ENCODE assay signal across 9 cellular contexts in the genomic region with DNA sequence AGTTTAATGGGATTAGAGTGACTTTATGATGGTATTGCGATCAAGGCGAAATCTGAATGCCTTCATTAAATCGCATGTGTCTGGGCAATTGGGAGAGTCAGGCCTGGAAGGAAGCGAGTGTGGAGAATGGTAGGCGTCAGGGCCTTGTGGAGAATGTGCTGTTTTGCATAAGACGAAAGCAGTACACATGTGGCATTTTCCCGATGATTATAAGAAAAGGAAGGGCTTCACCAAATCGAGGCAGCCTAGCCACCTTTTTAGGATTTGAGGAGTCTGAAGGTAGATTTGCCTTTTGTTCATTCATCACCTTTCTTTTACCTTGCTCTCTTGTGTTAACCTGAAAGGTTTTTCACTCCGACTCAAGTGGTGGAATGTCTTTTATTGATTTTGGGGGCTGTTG. TPM values are rescaled to one million over a fixed set of nuclear protein-coding genes. Genes with fewer than 3 reads are reported as not detected.
DNase-seq lines count a peak whose midpoint lies in the region; FAIRE-seq and TF ChIP-seq lines count a peak whose summit lies in the region.
"Had no signal": no experiment of that assay in that cellular context is flagged by ENCODE, and none has a peak within 500 bp of the region (broad histone marks: within the 10 kb centered on the region; RNA-seq: fewer than 3 reads in every experiment).

No MANE protein-coding gene starts in this region.

- DNase-seq in NCI-H526 treated with DMSO at 0.1 percent for 48 hours (lab: John Stamatoyannopoulos, UW) (peak; percentile 56), colonic mucosa (no peak), ureter (ENCODE audit: low spot score) (peak; percentile 30), cerebellum (ENCODE audit: low spot score) (no peak), GM12891 (ENCODE audit: insufficient read length, low spot score) (no peak), Kasumi-1 (lab: John Stamatoyannopoulos, UW) (no peak)
- DNase-seq: NCI-H1436; stimulated activated CD4-positive, alpha-beta T cell treated with anti-CD3 and anti-CD28 coated beads, Interleukin-2, amount 100 ng/mL, for 48 hours had no signal

- H3K9ac ChIP-seq in colonic mucosa (ENCODE audit: low read depth in 2 of 2, low read length in 2 of 2) = no peak overlapping the region
- peak overlapping the region; percentile 64 for H3K9ac ChIP-seq in muscle layer of colon (ENCODE audit: low read length)

- no peak for FAIRE-seq in GM12891 (lab: Jason Lieb, UNC)

- H3K27ac ChIP-seq in colonic mucosa (peak overlapping the region; percentile 8), muscle layer of colon (ENCODE audit: low read depth, low read length) (peak overlapping the region; percentile 62)

- H3K9me3 ChIP-seq in colonic mucosa (no peaks in the 10 kb centered on the region), muscle layer of colon (ENCODE audit: low read length) (no peaks in the 10 kb centered on the region)

- no peaks in the 10 kb centered on the region for H3K36me3 ChIP-seq in colonic mucosa
- H3K36me3 ChIP-seq in muscle layer of colon (ENCODE audit: insufficient read depth, low read length) = peaks cover 30% of the 10 kb centered on the region

- intact Hi-C loops in colonic mucosa (cut with DNase I) = no loop called here

- TF ChIP-seq POLR2A in GM12891 (IDR thresholded peaks at IDR 0.05; ENCODE audit: low read depth, low read length) = no peak

- no peak overlapping the region for H3K4me3 ChIP-seq in colonic mucosa
- H3K4me3 ChIP-seq in muscle layer of colon (ENCODE audit: low read depth in 1 of 2, low read length in 2 of 2) = peak overlapping the region in 1 of 2 donors; percentile 60

- TF ChIP-seq CTCF in colonic mucosa (IDR thresholded peaks at IDR 0.05) = no peak

- H3K27me3 ChIP-seq in colonic mucosa = no peaks in the 10 kb centered on the region
- no peaks in the 10 kb centered on the region for H3K27me3 ChIP-seq in muscle layer of colon (ENCODE audit: control insufficient read depth in 1 of 2, insufficient read depth in 2 of 2, low read length in 2 of 2)

- H3K4me1 ChIP-seq in colonic mucosa (no peaks in the 10 kb centered on the region), muscle layer of colon (ENCODE audit: insufficient read depth, low read length) (peaks cover 68% of the 10 kb centered on the region)

TF ChIP-seq in GM12891, 5 proteins besides CTCF, POLR2A, EP300 and RAD21:
- TF ChIP-seq PAX5 (IDR thresholded peaks at IDR 0.05; ENCODE audit: insufficient read depth, low read length, severe bottlenecking) (no peak), TAF1 (IDR thresholded peaks at IDR 0.05; ENCODE audit: low read depth, low read length) (no peak), POU2F2 (IDR thresholded peaks at IDR 0.05; ENCODE audit: low read depth, low read length) (no peak), POLR2AphosphoS5 (IDR thresholded peaks at IDR 0.05; ENCODE audit: low read depth, low read length) (no peak)

RNA-seq across cellular contexts. Expression of a gene that starts 1.0 kb away (rescaled TPM):
- total RNA-seq in colonic mucosa (10 to 100 TPM in 1 of 2 donors, 1 to 10 TPM in 1; 5.6 to 14.8 TPM), ureter (114 TPM), cerebellum (193 TPM)
- 2.1 TPM for polyA plus RNA-seq in GM12891 (2012; ENCODE audit: low read depth, missing spikeins)

Comparison
In these comparisons a context has a peak if more than half of its experiments do, and no peak if none do; other contexts are left out.
1. DNase-seq: peak in NCI-H526 treated with DMSO at 0.1 percent for 48 hours (single experiment) and ureter (single experiment); none in colonic mucosa (single experiment), cerebellum (single experiment), GM12891 (single experiment) and Kasumi-1 (0 of 2).